Comparison of ENCODE assay signal across 8 cellular contexts in the genomic region with DNA sequence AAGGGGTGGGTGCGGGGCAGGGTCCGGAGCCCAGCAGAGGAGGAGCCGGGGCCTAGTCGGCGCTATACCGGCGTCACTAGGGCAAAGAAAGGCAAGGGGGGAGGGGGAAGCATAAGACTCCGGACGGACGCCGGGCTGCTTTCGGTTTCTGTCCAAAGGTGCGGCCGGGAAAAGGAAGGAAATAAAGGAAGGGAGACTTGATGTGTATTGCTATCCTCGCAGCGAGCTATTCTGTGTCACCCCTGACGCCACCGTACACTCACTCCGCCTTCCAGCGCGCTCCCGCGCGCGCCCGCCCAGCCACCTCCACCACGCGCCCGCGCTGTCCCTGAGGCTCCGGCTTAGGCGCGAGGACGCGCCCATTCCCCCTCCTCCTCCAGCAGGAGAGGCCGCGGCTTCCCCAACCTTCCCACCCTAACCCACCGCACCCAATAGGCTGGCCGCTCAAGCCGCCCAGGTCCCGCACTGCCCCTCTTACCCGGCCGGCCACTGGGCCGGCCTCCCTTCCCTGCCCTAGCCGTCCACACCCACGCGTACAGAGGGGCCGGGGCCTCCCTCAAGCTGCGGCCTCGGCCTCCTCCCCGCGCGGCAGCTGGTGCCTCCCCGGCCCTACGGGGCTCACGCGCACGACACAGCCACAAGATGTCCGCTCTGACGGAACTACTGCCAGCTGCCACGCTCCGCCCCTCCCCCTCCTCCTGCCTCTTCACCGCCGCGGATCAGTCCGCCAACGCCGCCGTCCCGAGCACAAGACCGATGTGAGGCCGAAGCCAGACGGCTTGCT. TPM values are rescaled to one million over a fixed set of nuclear protein-coding genes. Genes with fewer than 3 reads are reported as not detected.
DNase-seq lines count a peak whose midpoint lies in the region; ATAC-seq and TF ChIP-seq lines count a peak whose summit lies in the region.

A gene (minus strand): TSS at position 662 of the 784 bp plus-strand sequence. CDS start 1,043 bp downstream, outside the sequence.

- POLR2A ChIA-PET in AG04450 (lab: Yijun Ruan, JAX) (interaction anchor here (0.7 to 4.2 kb wide), 17 partner anchors 10 to 396 kb away, joined by 3 to 46 read pairs (median 5); a partner anchor contains a TSS), WTC11 (lab: Charles Lee) (interaction anchor here (0.5 to 6.0 kb wide), 20 partner anchors 9 to 272 kb away, joined by 3 to 113 read pairs (median 4); a partner anchor contains a TSS)

- no peak within 1 kb of the TSS for H3K4me3 Mint-ChIP-seq in WTC11

- no peak within 1 kb of the TSS; the same call in none of the 2 replicates for H3K27ac Mint-ChIP-seq in WTC11

- no peaks in the 10 kb centered on the region for H3K27me3 Mint-ChIP-seq in WTC11 (ENCODE audit: low read depth)

- H3K27ac ChIP-seq in AG04450 (ENCODE audit: low read depth, low read length) (peak within 1 kb of the TSS; percentile 100), caudate nucleus (ENCODE audit: low read depth, low read length) (peak within 1 kb of the TSS; percentile 100)

- no peaks in the 10 kb centered on the region; the same call in 1 of the 2 replicates for H3K9me3 ChIP-seq in AG04450 (ENCODE audit: control insufficient read depth, insufficient read depth, low read length)

- peak; percentile 16 for ATAC-seq in GM18870 (IDR thresholded peaks at IDR 0.05; ENCODE audit: unreplicated experiment)
- ATAC-seq in HG03139 (IDR thresholded peaks at IDR 0.05; ENCODE audit: unreplicated experiment): peak; percentile 27
- peak; percentile 27 for ATAC-seq in WTC11

- H3K36me3 Mint-ChIP-seq in WTC11: peaks cover 11% of the 10 kb centered on the region

- peak; percentile 95 for DNase-seq in AG04450 (ENCODE audit: low read depth, low spot score)
- peak; percentile 97 for DNase-seq in NCI-H2227 treated with DMSO at 0.1 percent for 48 hours (lab: John Stamatoyannopoulos, UW)
- peak; percentile 92 for DNase-seq in WTC11 (ENCODE audit: low spot score)
- DNase-seq in caudate nucleus (lab: John Stamatoyannopoulos, UW): peak in 60 of 61 donors; percentile 52 to 99 (median 94)
- DNase-seq in iris pigment epithelial cell (ENCODE audit: low read depth): peak; percentile 98
- DNase-seq in stimulated activated CD4-positive, alpha-beta T cell treated with anti-CD3 and anti-CD28 coated beads, Interleukin-12 subunit alpha, Interleukin-12 subunit beta, amount 100 ng/mL, for 4 hours: peak; percentile 94

- peak within 1 kb of the TSS; percentile 92 for H3K4me3 ChIP-seq in AG04450 (ENCODE audit: low read depth, low read length)

- no peak for TF ChIP-seq CTCF in AG04450 (IDR thresholded peaks at IDR 0.05; ENCODE audit: low read depth, low read length)
- TF ChIP-seq CTCF in WTC11 (IDR thresholded peaks at IDR 0.05): no peak

- no peaks in the 10 kb centered on the region for H3K27me3 ChIP-seq in AG04450 (ENCODE audit: control insufficient read depth, insufficient read depth, low read length)

- H3K4me1 Mint-ChIP-seq in WTC11: peaks cover 45% of the 10 kb centered on the region

- CTCF ChIA-PET in AG04450 (lab: Charles Lee) (interaction anchor here (1.7 to 1.9 kb wide), 2 partner anchors 207 to 396 kb away, joined by 6 to 8 read pairs; no protein-coding TSS in a partner anchor), WTC11 (lab: Charles Lee) (interaction anchor here (1.0 to 1.5 kb wide), 4 partner anchors 41 to 248 kb away, joined by 4 to 5 read pairs (median 4); no protein-coding TSS in a partner anchor)

- no peaks in the 10 kb centered on the region for H3K9me3 Mint-ChIP-seq in WTC11

TF ChIP-seq in WTC11, 78 proteins besides CTCF, POLR2A, EP300 and RAD21 (continues in another document):
- TF ChIP-seq, protein P1, sequence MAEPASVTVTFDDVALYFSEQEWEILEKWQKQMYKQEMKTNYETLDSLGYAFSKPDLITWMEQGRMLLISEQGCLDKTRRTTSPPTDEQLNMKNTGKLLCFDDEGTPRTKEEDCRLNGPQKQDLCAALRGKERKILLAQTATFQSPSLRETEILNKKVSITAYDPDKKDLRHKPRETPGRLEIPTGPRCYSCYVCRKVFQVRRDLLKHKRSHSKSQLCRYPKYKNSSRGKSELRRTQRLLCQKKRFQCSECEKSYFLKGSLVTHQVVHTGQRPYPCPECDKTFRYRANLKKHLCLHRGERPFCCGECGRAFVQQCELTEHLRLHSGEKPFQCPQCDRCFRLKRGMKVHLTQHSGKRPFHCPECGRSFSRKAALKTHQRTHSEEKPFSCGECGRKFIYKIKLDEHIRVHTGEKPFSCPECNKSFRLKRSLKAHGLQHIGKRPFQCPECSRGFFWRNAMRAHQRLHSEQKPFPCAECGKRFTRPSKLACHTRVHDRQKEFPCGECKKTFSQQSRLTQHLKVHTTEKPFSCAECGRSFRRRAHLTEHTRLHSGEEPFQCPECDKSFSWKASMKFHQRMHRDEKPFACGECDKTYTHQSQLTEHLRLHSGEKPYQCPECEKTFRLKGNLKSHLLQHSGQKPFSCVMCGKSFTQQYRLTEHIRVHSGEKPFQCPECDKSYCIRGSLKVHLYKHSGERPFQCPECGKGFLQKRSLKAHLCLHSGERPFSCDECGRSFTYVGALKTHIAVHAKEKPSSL (CRISPR knock-in tag; conservative IDR thresholded peaks at IDR 0.05): no peak
- TF ChIP-seq MYBL2 (CRISPR knock-in tag; IDR thresholded peaks at IDR 0.05): peak; percentile 52
- TF ChIP-seq EMX1 (CRISPR knock-in tag; IDR thresholded peaks at IDR 0.05): peak; percentile 76; the same call in 1 of the 2 replicates
- 0 out of 2 replicates have a peak, but pooled peaks have one; percentile 71 for TF ChIP-seq CREB1 (CRISPR knock-in tag; IDR thresholded peaks at IDR 0.05)
- TF ChIP-seq, protein P2, sequence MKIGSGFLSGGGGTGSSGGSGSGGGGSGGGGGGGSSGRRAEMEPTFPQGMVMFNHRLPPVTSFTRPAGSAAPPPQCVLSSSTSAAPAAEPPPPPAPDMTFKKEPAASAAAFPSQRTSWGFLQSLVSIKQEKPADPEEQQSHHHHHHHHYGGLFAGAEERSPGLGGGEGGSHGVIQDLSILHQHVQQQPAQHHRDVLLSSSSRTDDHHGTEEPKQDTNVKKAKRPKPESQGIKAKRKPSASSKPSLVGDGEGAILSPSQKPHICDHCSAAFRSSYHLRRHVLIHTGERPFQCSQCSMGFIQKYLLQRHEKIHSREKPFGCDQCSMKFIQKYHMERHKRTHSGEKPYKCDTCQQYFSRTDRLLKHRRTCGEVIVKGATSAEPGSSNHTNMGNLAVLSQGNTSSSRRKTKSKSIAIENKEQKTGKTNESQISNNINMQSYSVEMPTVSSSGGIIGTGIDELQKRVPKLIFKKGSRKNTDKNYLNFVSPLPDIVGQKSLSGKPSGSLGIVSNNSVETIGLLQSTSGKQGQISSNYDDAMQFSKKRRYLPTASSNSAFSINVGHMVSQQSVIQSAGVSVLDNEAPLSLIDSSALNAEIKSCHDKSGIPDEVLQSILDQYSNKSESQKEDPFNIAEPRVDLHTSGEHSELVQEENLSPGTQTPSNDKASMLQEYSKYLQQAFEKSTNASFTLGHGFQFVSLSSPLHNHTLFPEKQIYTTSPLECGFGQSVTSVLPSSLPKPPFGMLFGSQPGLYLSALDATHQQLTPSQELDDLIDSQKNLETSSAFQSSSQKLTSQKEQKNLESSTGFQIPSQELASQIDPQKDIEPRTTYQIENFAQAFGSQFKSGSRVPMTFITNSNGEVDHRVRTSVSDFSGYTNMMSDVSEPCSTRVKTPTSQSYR (CRISPR knock-in tag; IDR thresholded peaks at IDR 0.05): peak; percentile 98
- TF ChIP-seq, protein P3, sequence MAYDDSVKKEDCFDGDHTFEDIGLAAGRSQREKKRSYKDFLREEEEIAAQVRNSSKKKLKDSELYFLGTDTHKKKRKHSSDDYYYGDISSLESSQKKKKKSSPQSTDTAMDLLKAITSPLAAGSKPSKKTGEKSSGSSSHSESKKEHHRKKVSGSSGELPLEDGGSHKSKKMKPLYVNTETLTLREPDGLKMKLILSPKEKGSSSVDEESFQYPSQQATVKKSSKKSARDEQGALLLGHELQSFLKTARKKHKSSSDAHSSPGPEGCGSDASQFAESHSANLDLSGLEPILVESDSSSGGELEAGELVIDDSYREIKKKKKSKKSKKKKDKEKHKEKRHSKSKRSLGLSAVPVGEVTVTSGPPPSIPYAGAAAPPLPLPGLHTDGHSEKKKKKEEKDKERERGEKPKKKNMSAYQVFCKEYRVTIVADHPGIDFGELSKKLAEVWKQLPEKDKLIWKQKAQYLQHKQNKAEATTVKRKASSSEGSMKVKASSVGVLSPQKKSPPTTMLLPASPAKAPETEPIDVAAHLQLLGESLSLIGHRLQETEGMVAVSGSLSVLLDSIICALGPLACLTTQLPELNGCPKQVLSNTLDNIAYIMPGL (CRISPR knock-in tag; IDR thresholded peaks at IDR 0.05): peak; percentile 53
- TF ChIP-seq, protein P4, sequence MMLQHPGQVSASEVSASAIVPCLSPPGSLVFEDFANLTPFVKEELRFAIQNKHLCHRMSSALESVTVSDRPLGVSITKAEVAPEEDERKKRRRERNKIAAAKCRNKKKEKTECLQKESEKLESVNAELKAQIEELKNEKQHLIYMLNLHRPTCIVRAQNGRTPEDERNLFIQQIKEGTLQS (CRISPR knock-in tag; conservative IDR thresholded peaks at IDR 0.05): 0 out of 2 replicates have a peak, but pooled peaks have one; percentile 43
- TF ChIP-seq, protein P5, sequence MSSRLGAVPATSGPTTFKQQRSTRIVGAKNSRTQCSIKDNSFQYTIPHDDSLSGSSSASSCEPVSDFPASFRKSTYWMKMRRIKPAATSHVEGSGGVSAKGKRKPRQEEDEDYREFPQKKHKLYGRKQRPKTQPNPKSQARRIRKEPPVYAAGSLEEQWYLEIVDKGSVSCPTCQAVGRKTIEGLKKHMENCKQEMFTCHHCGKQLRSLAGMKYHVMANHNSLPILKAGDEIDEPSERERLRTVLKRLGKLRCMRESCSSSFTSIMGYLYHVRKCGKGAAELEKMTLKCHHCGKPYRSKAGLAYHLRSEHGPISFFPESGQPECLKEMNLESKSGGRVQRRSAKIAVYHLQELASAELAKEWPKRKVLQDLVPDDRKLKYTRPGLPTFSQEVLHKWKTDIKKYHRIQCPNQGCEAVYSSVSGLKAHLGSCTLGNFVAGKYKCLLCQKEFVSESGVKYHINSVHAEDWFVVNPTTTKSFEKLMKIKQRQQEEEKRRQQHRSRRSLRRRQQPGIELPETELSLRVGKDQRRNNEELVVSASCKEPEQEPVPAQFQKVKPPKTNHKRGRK (CRISPR knock-in tag; IDR thresholded peaks at IDR 0.05; ENCODE audit: borderline replicate concordance): no peak
- peak; percentile 71; the same call in 1 of the 2 replicates for TF ChIP-seq RELA (CRISPR knock-in tag; IDR thresholded peaks at IDR 0.05; ENCODE audit: borderline replicate concordance)
- TF ChIP-seq CBFB (CRISPR knock-in tag; IDR thresholded peaks at IDR 0.05; ENCODE audit: low read depth): peak; percentile 78; the same call in 1 of the 2 replicates

RNA-seq across cellular contexts. Expression of the gene that starts here (rescaled TPM):
- 381 and 534 TPM in 2 replicates for polyA plus RNA-seq in AG04450 (2011; rRNA removed)
- polyA minus RNA-seq in AG04450 (2011; rRNA and poly(A)+ RNA removed): 323 and 366 TPM in 2 replicates
- total RNA-seq in WTC11 (2021): 326 to 351 TPM (median 334 TPM) in 3 replicates

Comparison
In these comparisons a context has a peak if more than half of its experiments do, and no peak if none do; other contexts are left out.
1. Peak in every context shown above with its lines: DNase-seq, ATAC-seq, H3K4me3 ChIP-seq and H3K27ac ChIP-seq.